In the genomic region with DNA sequence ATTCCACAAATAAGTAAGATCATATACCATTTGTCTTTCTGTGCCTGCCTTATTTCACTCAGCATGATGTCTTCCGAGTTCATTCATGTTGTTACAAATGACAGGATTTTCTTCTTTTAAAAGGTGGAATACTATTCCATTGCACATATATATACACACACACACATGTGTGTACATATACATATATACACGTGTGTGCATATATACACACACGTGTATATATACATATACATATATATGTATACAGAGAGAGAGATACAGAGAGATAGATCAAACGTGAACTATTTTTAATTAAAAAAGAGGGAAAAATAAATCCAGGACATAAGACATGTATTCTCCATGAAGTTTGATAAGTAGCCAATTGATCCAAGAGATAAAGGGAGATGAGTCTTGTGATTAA, we compare ENCODE assay signal across 34 cellular contexts.
"Had no signal": no experiment of that assay in that cellular context is flagged by ENCODE, and none has a peak within 500 bp of the region (broad histone marks: within the 10 kb centered on the region; RNA-seq: fewer than 3 reads in every experiment).

No MANE protein-coding gene starts in this region.

- H3K4me3 ChIP-seq: MG63 had no signal

- DNase-seq: Karpas-422, Kasumi-1, MG63, MM.1S, MV-4-11, NCI-H1048, NCI-H1092, NCI-H1092 treated with DMSO at 0.1 percent for 48 hours, NCI-H1105, NCI-H1105 treated with DMSO at 0.1 percent for 48 hours, NCI-H1417, NCI-H1417 treated with DMSO at 0.1 percent for 48 hours, NCI-H1436, NCI-H1436 treated with DMSO at 0.1 percent for 48 hours, NCI-H146, NCI-H1694, NCI-H1694 treated with DMSO at 0.1 percent for 48 hours, NCI-H187, NCI-H187 treated with DMSO at 0.1 percent for 48 hours, NCI-H1930, NCI-H2029, NCI-H2029 treated with DMSO at 0.1 percent for 48 hours, NCI-H2081, NCI-H2081 treated with DMSO at 0.1 percent for 48 hours, NCI-H2107, NCI-H2171, NCI-H2171 treated with DMSO at 0.1 percent for 48 hours, NCI-H2227 treated with DMSO at 0.1 percent for 48 hours, NCI-H226, NCI-H345, NCI-H446, NCI-H446 treated with DMSO at 0.1 percent for 48 hours, NCI-H510A, NCI-H510A treated with DMSO at 0.1 percent for 48 hours had no signal

- H3K36me3 ChIP-seq: MG63 had no signal

- H3K27me3 ChIP-seq: MG63 had no signal

- H3K9me3 ChIP-seq: MG63 had no signal
